ENCODE assay signal across 13 cellular contexts in genomic region chr18:12777543-12777942, GRCh38.
A peak's percentile ranks its signal among the peaks of the same experiment; 100 is the strongest.
DNase-seq lines count a peak whose midpoint lies in the region; ATAC-seq and TF ChIP-seq lines count a peak whose summit lies in the region.
"Had no signal": no experiment of that assay in that cellular context is flagged by ENCODE, and none has a peak within 500 bp of the region (broad histone marks: within the 10 kb centered on the region; RNA-seq: fewer than 3 reads in every experiment).

No MANE protein-coding gene starts in this region.

- peaks cover 0 to 2% of the 10 kb centered on the region in 2 donors for H3K27me3 Mint-ChIP-seq in CD8-positive, alpha-beta memory T cell
- H3K27me3 Mint-ChIP-seq in effector memory CD8-positive, alpha-beta T cell: no peaks in the 10 kb centered on the region

- H3K27ac ChIP-seq in CD8-positive, alpha-beta memory T cell (ENCODE audit: low read depth, low read length): no peak overlapping the region
- H3K27ac ChIP-seq in PC-3 (ENCODE audit: low read length): peak overlapping the region; percentile 14
- H3K27ac ChIP-seq in parathyroid adenoma: peak overlapping the region; percentile 66
- H3K27ac ChIP-seq: SJSA1 had no signal

- no peaks in the 10 kb centered on the region for H3K4me1 ChIP-seq in CD8-positive, alpha-beta memory T cell (ENCODE audit: insufficient read depth, low read length)
- H3K4me1 ChIP-seq in PC-3 (ENCODE audit: insufficient read depth, low read length): no peaks in the 10 kb centered on the region; the same call in 1 of the 2 replicates
- H3K4me1 ChIP-seq in parathyroid adenoma: no peaks in the 10 kb centered on the region
- H3K4me1 ChIP-seq: SJSA1 had no signal

- H3K4me1 Mint-ChIP-seq in CD8-positive, alpha-beta memory T cell: peaks cover 19 to 24% (median 23%) of the 10 kb centered on the region in 3 donors
- peaks cover 11 to 16% of the 10 kb centered on the region in 2 donors for H3K4me1 Mint-ChIP-seq in effector memory CD8-positive, alpha-beta T cell (ENCODE audit: low read depth in 2 of 2)

- peak overlapping the region; percentile 74 for H2AFZ ChIP-seq in PC-3 (ENCODE audit: low read length)
- peak overlapping the region; percentile 77 for H2AFZ ChIP-seq in parathyroid adenoma

- POLR2A ChIA-PET in CD8-positive, alpha-beta memory T cell (lab: Charles Lee): no interaction called here
- POLR2A ChIA-PET in PC-3 (lab: Charles Lee; ENCODE audit: unreplicated experiment): interaction anchor here (1.1 kb wide), 1 partner anchor 106 kb away, joined by 15 read pairs; the partner anchor contains the start of gene PTPN2

- H3F3A ChIP-seq in PC-3 (ENCODE audit: low read length, unreplicated experiment): no peaks in the 10 kb centered on the region

- TF ChIP-seq CTCF in PC-3 (conservative IDR thresholded peaks at IDR 0.05; ENCODE audit: low read depth, low read length) (no peak), fibroblast of pulmonary artery (IDR thresholded peaks at IDR 0.05; ENCODE audit: low read length, missing control alignments) (no peak), parathyroid adenoma (IDR thresholded peaks at IDR 0.05) (no peak)

- peaks cover 0 to 6% (median 4%) of the 10 kb centered on the region in 5 donors for H3K9me3 Mint-ChIP-seq in CD8-positive, alpha-beta memory T cell
- peaks cover 0 to 2% of the 10 kb centered on the region in 2 donors for H3K9me3 Mint-ChIP-seq in effector memory CD8-positive, alpha-beta T cell

- no peaks in the 10 kb centered on the region for H3K9me3 ChIP-seq in CD8-positive, alpha-beta memory T cell (ENCODE audit: low read length)
- H3K9me3 ChIP-seq in PC-3 (ENCODE audit: low read length) (no peaks in the 10 kb centered on the region), parathyroid adenoma (ENCODE audit: control insufficient read depth, low read length) (no peaks in the 10 kb centered on the region)

- ATAC-seq in PC-3 (peak; percentile 77), HG03196 (IDR thresholded peaks at IDR 0.05; ENCODE audit: unreplicated experiment) (no peak), GM21529 (IDR thresholded peaks at IDR 0.05; ENCODE audit: unreplicated experiment) (no peak)
- no peak for ATAC-seq in effector memory CD8-positive, alpha-beta T cell (replicated peaks)

- no peak for DNase-seq in CD8-positive, alpha-beta memory T cell
- DNase-seq in PC-3 (peak; percentile 33), fibroblast of pulmonary artery (ENCODE audit: low read depth) (no peak)
- DNase-seq in effector memory CD8-positive, alpha-beta T cell: no peak
- DNase-seq: activated CD4-positive, CD25-positive, alpha-beta regulatory T cell; activated effector memory CD4-positive, alpha-beta T cell treated with Interleukin-2 at 50 U/mL for 16 hours; HCEC 1CT; NCI-H774; stimulated activated naive CD4-positive, alpha-beta T cell treated with Interleukin-2 at 50 U/mL for 16 hours had no signal

- H3K27ac Mint-ChIP-seq in CD8-positive, alpha-beta memory T cell: no peak overlapping the region
- H3K27ac Mint-ChIP-seq in effector memory CD8-positive, alpha-beta T cell: no peak overlapping the region

- H3K9ac ChIP-seq in PC-3 (ENCODE audit: low read length) (peak overlapping the region; percentile 60), parathyroid adenoma (no peak overlapping the region)

- peak overlapping the region in 4 of 7 donors; percentile 19 to 76 (median 50) for H3K4me3 Mint-ChIP-seq in CD8-positive, alpha-beta memory T cell
- no peak overlapping the region for H3K4me3 Mint-ChIP-seq in effector memory CD8-positive, alpha-beta T cell

- H3K36me3 Mint-ChIP-seq in CD8-positive, alpha-beta memory T cell: peaks cover 0 to 5% (median 0%) of the 10 kb centered on the region in 3 donors
- peaks cover 10% of the 10 kb centered on the region for H3K36me3 Mint-ChIP-seq in effector memory CD8-positive, alpha-beta T cell (ENCODE audit: insufficient read depth)

- H3K9me2 ChIP-seq in PC-3 (replicated peaks; ENCODE audit: low read length): no peaks in the 10 kb centered on the region

- no peaks in the 10 kb centered on the region for H4K20me1 ChIP-seq in PC-3 (ENCODE audit: low read length)

- CTCF ChIA-PET in CD8-positive, alpha-beta memory T cell (lab: Charles Lee): no interaction called here
- CTCF ChIA-PET in PC-3 (lab: Charles Lee): no interaction called here

- no peaks in the 10 kb centered on the region for H3K79me2 ChIP-seq in PC-3 (ENCODE audit: low read length)
- H3K79me2 ChIP-seq in parathyroid adenoma: no peaks in the 10 kb centered on the region

- H3K4me2 ChIP-seq in PC-3 (ENCODE audit: low read length) (peak overlapping the region; percentile 84), parathyroid adenoma (ENCODE audit: low read length) (no peak overlapping the region)

- BruUV-seq in PC-3 (replicated peaks; lab: Mats Ljungman, UMichigan): no TSS peak

- H3K4me3 ChIP-seq in CD8-positive, alpha-beta memory T cell (ENCODE audit: low read length): no peak overlapping the region
- H3K4me3 ChIP-seq in PC-3 (ENCODE audit: low read length) (peak overlapping the region; percentile 65), fibroblast of pulmonary artery (replicated peaks; ENCODE audit: low read depth, low read length) (peak overlapping the region; percentile 12), parathyroid adenoma (ENCODE audit: low read depth, low read length) (no peak overlapping the region)
- H3K4me3 ChIP-seq: SJSA1 had no signal

- H3K27me3 ChIP-seq in CD8-positive, alpha-beta memory T cell (ENCODE audit: insufficient read depth, low read length, poor library complexity, severe bottlenecking): no peaks in the 10 kb centered on the region
- no peaks in the 10 kb centered on the region for H3K27me3 ChIP-seq in PC-3 (ENCODE audit: low read length)
- H3K27me3 ChIP-seq in parathyroid adenoma (ENCODE audit: control insufficient read depth, insufficient read depth, low read length): no peaks in the 10 kb centered on the region
- H3K27me3 ChIP-seq: SJSA1 had no signal

- intact Hi-C loops in PC-3 (cut with micrococcal nuclease): no loop called here

- peaks cover under 1% of the 10 kb centered on the region for H3K36me3 ChIP-seq in CD8-positive, alpha-beta memory T cell (ENCODE audit: insufficient read depth, low read length)
- H3K36me3 ChIP-seq in PC-3 (ENCODE audit: low read depth, low read length) (no peaks in the 10 kb centered on the region), parathyroid adenoma (ENCODE audit: control insufficient read depth, insufficient read depth, low read length) (no peaks in the 10 kb centered on the region)
- H3K36me3 ChIP-seq: SJSA1 had no signal

Comparison
In these comparisons a context has a peak if more than half of its experiments do, and no peak if none do; other contexts are left out.
1. H3K4me3 ChIP-seq: peak in PC-3 (single experiment) and fibroblast of pulmonary artery (single experiment); none in CD8-positive, alpha-beta memory T cell (single experiment) and parathyroid adenoma (single experiment).
2. H3K4me3 Mint-ChIP-seq: peak in CD8-positive, alpha-beta memory T cell (4 of 7); none in effector memory CD8-positive, alpha-beta T cell (0 of 2).